In the genomic region with DNA sequence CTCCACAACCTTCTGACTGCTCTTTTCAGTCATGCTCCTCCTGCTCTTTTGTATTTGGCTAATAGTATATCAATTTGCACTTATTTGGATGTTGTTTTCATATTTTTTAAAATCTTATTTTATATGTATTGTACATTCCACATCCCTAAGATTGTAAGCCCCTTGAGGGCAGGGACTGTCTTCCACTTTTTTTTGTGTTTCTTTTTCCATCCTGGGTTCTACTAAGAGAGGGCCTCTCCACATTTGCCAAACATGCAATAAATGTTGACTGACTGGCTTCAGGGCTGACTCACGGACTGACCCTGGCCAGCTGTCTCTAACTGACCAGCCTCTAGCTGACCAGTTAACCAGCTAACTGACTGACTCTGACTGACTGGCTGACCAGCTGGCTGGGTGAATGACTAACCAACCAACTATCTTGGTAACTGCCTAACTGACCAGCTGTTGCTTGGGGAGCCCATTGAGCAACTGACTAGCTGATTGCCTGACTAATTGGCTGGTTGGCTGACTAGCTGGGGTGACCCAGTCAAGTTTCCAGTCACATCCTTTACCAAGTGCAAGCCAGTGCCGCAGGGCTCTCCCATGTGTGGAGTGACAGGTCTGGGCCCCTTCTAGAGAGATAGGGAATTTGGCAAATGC, we compare ENCODE assay signal across 14 cellular contexts. TPM values are rescaled to one million over a fixed set of nuclear protein-coding genes. Genes with fewer than 3 reads are reported as not detected.
A peak's percentile ranks its signal among the peaks of the same experiment; 100 is the strongest.
DNase-seq lines count a peak whose midpoint lies in the region; ATAC-seq and TF ChIP-seq lines count a peak whose summit lies in the region.
"Had no signal": no experiment of that assay in that cellular context is flagged by ENCODE, and none has a peak within 500 bp of the region (broad histone marks: within the 10 kb centered on the region; RNA-seq: fewer than 3 reads in every experiment).

No MANE protein-coding gene starts in this region.

- POLR2A ChIA-PET in RWPE1 (lab: Yijun Ruan, JAX; ENCODE audit: low non-redundant PET): no interaction called here

- no peak overlapping the region for H3K4me2 ChIP-seq in smooth muscle cell
- H3K4me2 ChIP-seq: KMS-11 had no signal

- H3K36me3 ChIP-seq in smooth muscle cell (ENCODE audit: low read depth) (no peaks in the 10 kb centered on the region), left lung (peaks cover 0 to 82% of the 10 kb centered on the region in 2 donors)

- H3F3A ChIP-seq in smooth muscle cell (ENCODE audit: low read depth): no peaks in the 10 kb centered on the region

- H3K79me2 ChIP-seq in smooth muscle cell (ENCODE audit: low read depth): no peaks in the 10 kb centered on the region

- TF ChIP-seq CTCF in RWPE1 (conservative IDR thresholded peaks at IDR 0.05; ENCODE audit: low read depth) (no peak), fibroblast of mammary gland (conservative IDR thresholded peaks at IDR 0.05; ENCODE audit: control insufficient read depth, insufficient read depth, low read depth, low read length) (no peak), smooth muscle cell (IDR thresholded peaks at IDR 0.05; ENCODE audit: borderline replicate concordance, insufficient read depth, poor library complexity, severe bottlenecking) (no peak), left lung (IDR thresholded peaks at IDR 0.05) (no peak)

- H3K27me3 ChIP-seq in smooth muscle cell (ENCODE audit: low read depth) (no peaks in the 10 kb centered on the region), left lung (no peaks in the 10 kb centered on the region)

- no peak overlapping the region for H3K9ac ChIP-seq in smooth muscle cell (ENCODE audit: low read depth)
- H3K9ac ChIP-seq: KMS-11 had no signal

- H2AFZ ChIP-seq in smooth muscle cell (ENCODE audit: low read depth): no peak overlapping the region

- no peak for ATAC-seq in GM19324 (IDR thresholded peaks at IDR 0.05; ENCODE audit: low FRiP score, unreplicated experiment)
- no peak for ATAC-seq in left lung
- ATAC-seq: CD8-positive, alpha-beta T cell; GM12878; naive thymus-derived CD4-positive, alpha-beta T cell had no signal

- WGBS in smooth muscle cell (ENCODE audit: low lambda C conversion rate): 89% methylated on average over 2 of the region's 2 CpGs

- intact Hi-C loops in left lung (cut with DNase I): no loop called here

- peaks cover 16% of the 10 kb centered on the region for H3K4me1 ChIP-seq in smooth muscle cell (ENCODE audit: low read depth)
- H3K4me1 ChIP-seq in left lung: peaks cover 23 to 36% of the 10 kb centered on the region in 2 donors

- H3K9me3 ChIP-seq in smooth muscle cell (replicated peaks; ENCODE audit: low read depth): no peaks in the 10 kb centered on the region
- H3K9me3 ChIP-seq in left lung: no peaks in the 10 kb centered on the region

- H3K27ac ChIP-seq in RWPE1 (peak overlapping the region; percentile 72), smooth muscle cell (ENCODE audit: low read depth) (no peak overlapping the region), left lung (peak overlapping the region in 1 of 2 donors; percentile 67)
- H3K27ac ChIP-seq: KMS-11 had no signal

- H3K4me3 ChIP-seq in fibroblast of mammary gland (ENCODE audit: control insufficient read depth, low read depth, low read length) (no peak overlapping the region), skeletal muscle cell (ENCODE audit: low read depth, low read length) (no peak overlapping the region), smooth muscle cell (no peak overlapping the region), left lung (no peak overlapping the region)
- H3K4me3 ChIP-seq: GM12878 had no signal

- CTCF ChIA-PET in RWPE1 (lab: Yijun Ruan, JAX): interaction anchor here (0.6 kb wide), 1 partner anchor 144 kb away, joined by 3 read pairs; no protein-coding TSS in a partner anchor

- no peaks in the 10 kb centered on the region for H4K20me1 ChIP-seq in smooth muscle cell (ENCODE audit: low read depth)

- DNase-seq in Daoy (ENCODE audit: low read depth): peak; percentile 43
- DNase-seq in RWPE1 (ENCODE audit: low spot score): peak; percentile 25
- peak; percentile 99 for DNase-seq in fibroblast of mammary gland (ENCODE audit: low read depth)
- DNase-seq in skeletal muscle cell (ENCODE audit: low read depth): peak; percentile 63
- DNase-seq in smooth muscle cell (lab: John Stamatoyannopoulos, UW; ENCODE audit: unreplicated experiment): no peak
- no peak for DNase-seq in HuH-7.5 (ENCODE audit: low spot score)
- no peak for DNase-seq in left lung
- DNase-seq: anterior cingulate cortex; CD8-positive, alpha-beta T cell; naive thymus-derived CD4-positive, alpha-beta T cell; NCI-H345 had no signal

RNA-seq across cellular contexts. Expression of a gene that starts 16.1 kb away (rescaled TPM):
- total RNA-seq in Daoy (2014; rRNA removed; shearing (Covaris generic)): 12.9 and 23.2 TPM in 2 replicates
- total RNA-seq in smooth muscle cell: 30.9 and 43.4 TPM in 2 replicates
- 17.1 and 22.4 TPM in 2 replicates for polyA plus RNA-seq in smooth muscle cell
- total RNA-seq in left lung: 10 to 100 TPM; 45.7 to 68.0 TPM

RNA-seq across cellular contexts. Expression of a gene that starts 57.8 kb away (rescaled TPM):
- total RNA-seq in Daoy (2014; rRNA removed; shearing (Covaris generic)): 43.7 and 44.9 TPM in 2 replicates
- 77.3 and 79.5 TPM in 2 replicates for total RNA-seq in smooth muscle cell
- polyA plus RNA-seq in smooth muscle cell: 115 and 144 TPM in 2 replicates
- 100 to 1,000 TPM in 1 of 2 donors, 10 to 100 TPM in 1; 79.3 to 116 TPM for total RNA-seq in left lung

Comparison
In these comparisons a context has a peak if more than half of its experiments do, and no peak if none do; other contexts are left out.
1. DNase-seq: peak in Daoy (single experiment), RWPE1 (single experiment), fibroblast of mammary gland (single experiment) and skeletal muscle cell (single experiment); none in smooth muscle cell (single experiment), HuH-7.5 (single experiment) and left lung (0 of 2).